Comparison of ENCODE assay signal across 19 cellular contexts in the genomic region with DNA sequence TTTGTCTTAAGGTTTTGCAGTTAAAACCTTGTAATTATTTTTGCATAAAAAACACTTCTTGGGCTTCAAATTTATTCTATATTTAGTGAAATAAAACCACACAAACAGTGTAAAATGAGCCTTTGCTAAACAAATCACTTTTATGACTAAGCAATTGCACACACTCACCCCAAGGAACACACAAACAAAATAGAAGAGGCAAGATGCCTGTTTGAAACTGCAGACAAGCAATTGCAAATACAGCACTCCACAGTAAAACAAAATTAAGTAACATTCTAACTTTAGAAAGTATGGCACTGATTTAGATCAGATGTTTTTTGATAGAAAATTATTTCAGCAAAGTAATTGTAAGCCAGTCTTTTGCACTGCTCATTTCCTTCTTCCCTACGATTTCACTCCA.
"Had no signal": no experiment of that assay in that cellular context is flagged by ENCODE, and none has a peak within 500 bp of the region (broad histone marks: within the 10 kb centered on the region; RNA-seq: fewer than 3 reads in every experiment).

No MANE protein-coding gene starts in this region.

- H3K36me3 ChIP-seq: adrenal gland, spleen, stomach, upper lobe of left lung had no signal

- H3K27me3 ChIP-seq: adrenal gland, foreskin keratinocyte, spleen, stomach, testis, upper lobe of left lung had no signal

- H3K27me3 Mint-ChIP-seq: activated CD8-positive, alpha-beta memory T cell treated with anti-CD3 and anti-CD28 coated beads, Interleukin-2, amount 10 ng/mL, durations not matched to agents 7 days and 5 days; activated T-cell treated with anti-CD3 and anti-CD28 coated beads, Interleukin-2, amount 50 U/mL, for 24 hours; central memory CD8-positive, alpha-beta T cell had no signal

- H3K4me1 Mint-ChIP-seq: activated CD8-positive, alpha-beta memory T cell treated with anti-CD3 and anti-CD28 coated beads, Interleukin-2, amount 10 ng/mL, durations not matched to agents 7 days and 5 days; central memory CD8-positive, alpha-beta T cell had no signal

- H3K4me3 ChIP-seq: adrenal gland, SK-N-MC, spleen, stomach, testis, upper lobe of left lung had no signal

- H3K4me3 Mint-ChIP-seq: activated CD8-positive, alpha-beta memory T cell treated with anti-CD3 and anti-CD28 coated beads, Interleukin-2, amount 10 ng/mL, durations not matched to agents 7 days and 5 days; activated T-cell treated with anti-CD3 and anti-CD28 coated beads, Interleukin-2, amount 50 U/mL, for 24 hours; central memory CD8-positive, alpha-beta T cell had no signal

- H3K27ac ChIP-seq: adrenal gland, epithelial cell of prostate, foreskin keratinocyte, SK-N-MC, spleen, stomach, testis, upper lobe of left lung had no signal

- H3K4me1 ChIP-seq: adrenal gland, foreskin keratinocyte, spleen, stomach, testis, upper lobe of left lung had no signal

- H3K9me3 Mint-ChIP-seq: activated T-cell treated with anti-CD3 and anti-CD28 coated beads, Interleukin-2, amount 50 U/mL, for 24 hours had no signal

- H3K9me3 ChIP-seq: adrenal gland, spleen, stomach, testis, upper lobe of left lung had no signal

- H3K36me3 Mint-ChIP-seq: activated CD8-positive, alpha-beta memory T cell treated with anti-CD3 and anti-CD28 coated beads, Interleukin-2, amount 10 ng/mL, durations not matched to agents 7 days and 5 days had no signal

- DNase-seq: activated CD4-positive, alpha-beta T cell treated with anti-CD3 and anti-CD28 coated beads, Interleukin-2, amount 50 U/mL, for 48 hours; activated CD4-positive, CD25-positive, alpha-beta regulatory T cell treated with anti-CD3 and anti-CD28 coated beads, Interleukin-2, amount 50 U/mL, for 72 hours; activated CD8-positive, alpha-beta memory T cell treated with anti-CD3 and anti-CD28 coated beads, Interleukin-2, amount 10 ng/mL, durations not matched to agents 7 days and 5 days; activated naive CD4-positive, alpha-beta T cell treated with anti-CD3 and anti-CD28 coated beads, Interleukin-2, amount 50 U/mL, for 16 hours; activated T-cell treated with anti-CD3 and anti-CD28 coated beads, Interleukin-2, amount 50 U/mL, for 24 hours; adrenal gland; effector CD8-positive, alpha-beta T cell; head of caudate nucleus; spleen; stimulated activated CD4-positive, alpha-beta T cell treated with anti-CD3 and anti-CD28 coated beads, Interleukin-1b, Interleukin-23, amount 100 ng/mL, for 48 hours; stomach; T-helper 1 cell; T1000; testis; upper lobe of left lung had no signal

- H3K27ac Mint-ChIP-seq: activated CD8-positive, alpha-beta memory T cell treated with anti-CD3 and anti-CD28 coated beads, Interleukin-2, amount 10 ng/mL, durations not matched to agents 7 days and 5 days; activated T-cell treated with anti-CD3 and anti-CD28 coated beads, Interleukin-2, amount 50 U/mL, for 24 hours had no signal
